ENCODE assay signal across 21 cellular contexts in the genomic region with DNA sequence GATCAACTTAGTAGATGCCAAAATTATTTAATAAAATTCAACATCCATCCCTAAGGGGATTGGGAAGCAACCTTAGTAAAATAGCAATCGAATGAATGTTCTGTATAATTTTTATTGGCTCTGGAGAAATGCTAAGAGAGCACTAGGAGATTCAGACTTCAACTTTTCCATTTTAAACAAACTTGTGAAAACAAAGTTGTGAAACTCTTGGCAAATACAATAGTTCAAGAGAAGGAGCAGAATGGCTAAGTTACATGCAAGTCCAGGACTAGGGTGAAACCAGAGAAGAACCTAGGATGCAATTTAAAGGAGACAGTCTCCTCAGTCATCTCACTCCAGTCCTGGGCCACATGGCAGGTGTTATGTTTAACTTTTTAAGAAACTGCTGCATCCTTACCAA. TPM values are rescaled to one million over a fixed set of nuclear protein-coding genes. Genes with fewer than 3 reads are reported as not detected.
DNase-seq lines count a peak whose midpoint lies in the region; ATAC-seq, FAIRE-seq and TF ChIP-seq lines count a peak whose summit lies in the region.
"Had no signal": no experiment of that assay in that cellular context is flagged by ENCODE, and none has a peak within 500 bp of the region (broad histone marks: within the 10 kb centered on the region; RNA-seq: fewer than 3 reads in every experiment).

No MANE protein-coding gene starts in this region.

- peak; percentile 20 for FAIRE-seq in keratinocyte (lab: Jason Lieb, UNC)
- FAIRE-seq: GM18507 had no signal

- H3K4me2 ChIP-seq in keratinocyte (ENCODE audit: control insufficient read depth, extremely low read depth, insufficient read depth, low read depth, low read length): no peak overlapping the region

- no peak for ATAC-seq in GM21390 (IDR thresholded peaks at IDR 0.05; ENCODE audit: unreplicated experiment)
- no peak for ATAC-seq in HG02610 (IDR thresholded peaks at IDR 0.05; ENCODE audit: unreplicated experiment)

- DNase-seq in AG09309 (ENCODE audit: low read depth): peak; percentile 72
- DNase-seq in EH (ENCODE audit: low read depth): peak; percentile 60
- peak; percentile 92 for DNase-seq in fibroblast of gingiva (ENCODE audit: low read depth)
- no peak for DNase-seq in keratinocyte (ENCODE audit: low read depth, low spot score)
- DNase-seq in stimulated activated naive CD4-positive, alpha-beta T cell treated with Interleukin-2 at 50 U/mL for 16 hours (lab: John Stamatoyannopoulos, UW): no peak
- DNase-seq in activated naive CD4-positive, alpha-beta T cell treated with Interleukin-2 at 50 U/mL for 16 hours: no peak
- DNase-seq: COR-L47; HCEC 1CT; KG1; NCI-H1092 treated with DMSO at 0.1 percent for 48 hours; NCI-H1694; NCI-H2107; NCI-H226; NCI-H526 treated with DMSO at 0.1 percent for 48 hours; NK-92 treated with Interleukin-12 subunit alpha and Interleukin-12 subunit beta, amount 100 ng/mL, for 24 hours; OCI-M1 had no signal

- no peak overlapping the region for H3K4me3 ChIP-seq in AG09309 (ENCODE audit: control insufficient read depth, low read depth, low read length)
- H3K4me3 ChIP-seq in keratinocyte (ENCODE audit: control insufficient read depth in 2 of 3, extremely low read depth in 1 of 3, insufficient read depth in 2 of 3, low read depth in 1 of 3, low read length in 3 of 3): no peak overlapping the region

- no peaks in the 10 kb centered on the region for H4K20me1 ChIP-seq in keratinocyte (ENCODE audit: control insufficient read depth, extremely low read depth, insufficient read depth, low read length)

- no peak overlapping the region for H2AFZ ChIP-seq in keratinocyte (ENCODE audit: control insufficient read depth, low read length)

- H3K9me1 ChIP-seq in keratinocyte (ENCODE audit: control insufficient read depth, extremely low read depth, insufficient read depth, low read length): no peaks in the 10 kb centered on the region

- no peaks in the 10 kb centered on the region for H3K79me2 ChIP-seq in keratinocyte (ENCODE audit: control insufficient read depth, insufficient read depth, low read length)

- H3K4me1 ChIP-seq in keratinocyte (ENCODE audit: control insufficient read depth, extremely low read depth, insufficient read depth, low read length): no peaks in the 10 kb centered on the region

- no peak overlapping the region for H3K27ac ChIP-seq in keratinocyte (ENCODE audit: control insufficient read depth, insufficient read depth, low read length)
- H3K27ac ChIP-seq: C4-2B, RWPE1 had no signal

- no peak for TF ChIP-seq CTCF in AG09309 (IDR thresholded peaks at IDR 0.05; ENCODE audit: control insufficient read depth, insufficient read depth, low read depth, low read length, missing control alignments)
- no peak for TF ChIP-seq CTCF in keratinocyte (optimal IDR thresholded peaks at IDR 0.05 in 1 of 3, IDR thresholded peaks at IDR 0.05 in 1 of 3, conservative IDR thresholded peaks at IDR 0.05 in 1 of 3; ENCODE audit: extremely low read depth in 1 of 3, insufficient read depth in 2 of 3, low read length in 3 of 3)

- no peaks in the 10 kb centered on the region for H3K36me3 ChIP-seq in keratinocyte (ENCODE audit: control insufficient read depth in 2 of 2, extremely low read depth in 1 of 2, insufficient read depth in 2 of 2, low read length in 2 of 2)

- dilution Hi-C loops in keratinocyte (cut with MboI; ENCODE audit: extremely low pct_ligation_motif_present, low sequenced_read_pairs): no loop called here

- H3K9ac ChIP-seq in keratinocyte (ENCODE audit: control insufficient read depth, extremely low read depth, insufficient read depth, low read length): no peak overlapping the region

- no peaks in the 10 kb centered on the region for H3K27me3 ChIP-seq in keratinocyte (ENCODE audit: control insufficient read depth, extremely low read depth, insufficient read depth, low read length)

- H3K9me3 ChIP-seq in keratinocyte (ENCODE audit: control insufficient read depth, low read depth, low read length): no peaks in the 10 kb centered on the region

RNA-seq across cellular contexts. Expression of a gene that starts 16.7 kb away (rescaled TPM):
- polyA plus RNA-seq in keratinocyte: 4.0 to 8.7 TPM (median 4.0 TPM) in 3 replicates
- polyA plus RNA-seq in keratinocyte (2011; ENCODE audit: low read depth): 10.5 TPM
- polyA plus RNA-seq in keratinocyte (2011; cell fraction: cytosol; rRNA removed): 2.2 and 4.7 TPM in 2 replicates
- 7.9 and 11.8 TPM in 2 replicates for polyA plus RNA-seq in keratinocyte (2011; cell fraction: nucleus; rRNA removed)
- 3.5 and 5.7 TPM in 2 replicates for polyA plus RNA-seq in keratinocyte (2012; ENCODE audit: low replicate concordance)
- polyA minus RNA-seq in keratinocyte: 1.4 to 10.7 TPM (median 8.9 TPM) in 3 replicates
- polyA minus RNA-seq in keratinocyte (2011; cell fraction: cytosol; rRNA and poly(A)+ RNA removed): 4.4 TPM
- polyA minus RNA-seq in keratinocyte (2011; cell fraction: nucleus; rRNA and poly(A)+ RNA removed): 10.3 and 21.6 TPM in 2 replicates

Comparison
In these comparisons a context has a peak if more than half of its experiments do, and no peak if none do; other contexts are left out.
1. DNase-seq: peak in AG09309 (single experiment), EH (single experiment) and fibroblast of gingiva (single experiment); none in keratinocyte (single experiment), stimulated activated naive CD4-positive, alpha-beta T cell treated with Interleukin-2 at 50 U/mL for 16 hours (single experiment) and activated naive CD4-positive, alpha-beta T cell treated with Interleukin-2 at 50 U/mL for 16 hours (single experiment).